1 cellular context compared by ENCODE assay signal in the genomic region with DNA sequence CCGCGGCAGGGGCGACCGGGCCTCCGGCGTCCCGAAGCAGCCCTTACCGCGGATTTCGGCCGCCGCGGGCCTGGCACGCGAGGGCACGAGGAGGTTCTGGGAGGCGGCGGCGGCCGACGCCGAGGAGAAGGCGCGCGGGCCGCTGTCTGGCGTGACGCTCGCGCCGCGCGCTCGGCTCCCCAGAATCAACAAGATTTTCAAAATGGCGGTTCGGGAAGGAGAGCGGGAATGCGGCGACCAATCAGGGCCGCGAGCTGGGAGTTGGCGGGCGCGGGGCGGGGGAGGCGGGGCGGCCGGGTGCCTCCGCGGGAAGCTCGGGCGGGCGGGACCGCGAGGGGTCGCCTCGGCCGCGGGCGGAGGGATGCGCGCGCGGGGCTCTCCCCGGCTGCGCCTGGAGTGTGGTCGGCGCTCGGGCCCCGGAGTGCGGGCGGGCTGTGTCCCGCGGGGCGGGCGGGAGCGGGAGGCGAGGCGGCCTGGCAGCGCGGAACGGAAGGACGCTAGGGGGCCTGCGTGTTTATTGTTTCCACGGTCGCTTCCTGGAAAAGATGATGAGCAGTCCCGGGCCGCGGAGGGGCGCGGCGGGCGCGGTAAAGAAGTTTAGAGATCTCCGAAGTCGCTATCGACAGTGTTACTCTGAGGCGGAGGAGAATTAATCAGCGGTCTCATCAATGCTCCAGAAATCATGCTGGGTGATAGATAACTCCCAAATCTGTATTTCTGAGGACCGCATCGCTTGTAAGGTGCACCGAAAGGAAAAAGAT.
A peak's percentile ranks its signal among the peaks of the same experiment; 100 is the strongest.
TF ChIP-seq lines count a peak whose summit lies in the region.

Gene DEK, minus strand, starts transcription at position 193 of the 761 bp plus-strand sequence. CDS start 543 bp downstream, outside the sequence.

TF ChIP-seq in HepG2, 621 proteins besides CTCF, POLR2A, EP300 and RAD21 (continued from another document and continues in another):
- TF ChIP-seq KIAA2018 (CRISPR knock-in tag; IDR thresholded peaks at IDR 0.05; ENCODE audit: borderline replicate concordance) (no peak), RFX1 (IDR thresholded peaks at IDR 0.05) (no peak), ZNF20 (CRISPR knock-in tag; IDR thresholded peaks at IDR 0.05) (no peak), ZNF205 (CRISPR knock-in tag; IDR thresholded peaks at IDR 0.05) (peak; percentile 62; the same call in 1 of the 2 replicates), ZMYM4 (CRISPR knock-in tag; IDR thresholded peaks at IDR 0.05) (peak; percentile 88), MTA3 (CRISPR knock-in tag; IDR thresholded peaks at IDR 0.05) (no peak), ZNF383 (CRISPR knock-in tag; IDR thresholded peaks at IDR 0.05; ENCODE audit: borderline replicate concordance) (no peak), HNRNPLL (IDR thresholded peaks at IDR 0.05; ENCODE audit: low read depth, low read length, poor library complexity, severe bottlenecking) (peak; percentile 36), ZNF530 (CRISPR knock-in tag; IDR thresholded peaks at IDR 0.05; ENCODE audit: low read depth) (no peak), POLR2AphosphoS2 (IDR thresholded peaks at IDR 0.05; ENCODE audit: low read depth, low read length) (no peak), FOXC1 (CRISPR knock-in tag; IDR thresholded peaks at IDR 0.05; ENCODE audit: borderline replicate concordance) (peak; percentile 94), ZNF343 (CRISPR knock-in tag; IDR thresholded peaks at IDR 0.05) (no peak), MTF2 (CRISPR knock-in tag; IDR thresholded peaks at IDR 0.05; ENCODE audit: borderline replicate concordance) (0 out of 2 replicates have a peak, but pooled peaks have one; percentile 53), IKZF5 (CRISPR knock-in tag; IDR thresholded peaks at IDR 0.05) (no peak), ZMYM3 (CRISPR knock-in tag; IDR thresholded peaks at IDR 0.05) (no peak), ZNF816 (CRISPR knock-in tag; IDR thresholded peaks at IDR 0.05; ENCODE audit: borderline replicate concordance) (0 out of 2 replicates have a peak, but pooled peaks have one; percentile 3), BORCS8-MEF2B (CRISPR knock-in tag; IDR thresholded peaks at IDR 0.05) (peak; percentile 76; the same call in 1 of the 2 replicates), FOXA1 (IDR thresholded peaks at IDR 0.05) (no peak), FOXA1 (CRISPR knock-in tag; IDR thresholded peaks at IDR 0.05) (peak; percentile 82), ZFP37 (CRISPR knock-in tag; IDR thresholded peaks at IDR 0.05; ENCODE audit: borderline replicate concordance) (no peak; the same call in 1 of the 2 replicates), GABPA (IDR thresholded peaks at IDR 0.05; ENCODE audit: low read depth, low read length) (0 out of 2 replicates have a peak, but pooled peaks have one; percentile 16), GABPA (CRISPR knock-in tag; IDR thresholded peaks at IDR 0.05; ENCODE audit: low read depth) (0 out of 2 replicates have a peak, but pooled peaks have one; percentile 33)
- TF ChIP-seq, protein P1, sequence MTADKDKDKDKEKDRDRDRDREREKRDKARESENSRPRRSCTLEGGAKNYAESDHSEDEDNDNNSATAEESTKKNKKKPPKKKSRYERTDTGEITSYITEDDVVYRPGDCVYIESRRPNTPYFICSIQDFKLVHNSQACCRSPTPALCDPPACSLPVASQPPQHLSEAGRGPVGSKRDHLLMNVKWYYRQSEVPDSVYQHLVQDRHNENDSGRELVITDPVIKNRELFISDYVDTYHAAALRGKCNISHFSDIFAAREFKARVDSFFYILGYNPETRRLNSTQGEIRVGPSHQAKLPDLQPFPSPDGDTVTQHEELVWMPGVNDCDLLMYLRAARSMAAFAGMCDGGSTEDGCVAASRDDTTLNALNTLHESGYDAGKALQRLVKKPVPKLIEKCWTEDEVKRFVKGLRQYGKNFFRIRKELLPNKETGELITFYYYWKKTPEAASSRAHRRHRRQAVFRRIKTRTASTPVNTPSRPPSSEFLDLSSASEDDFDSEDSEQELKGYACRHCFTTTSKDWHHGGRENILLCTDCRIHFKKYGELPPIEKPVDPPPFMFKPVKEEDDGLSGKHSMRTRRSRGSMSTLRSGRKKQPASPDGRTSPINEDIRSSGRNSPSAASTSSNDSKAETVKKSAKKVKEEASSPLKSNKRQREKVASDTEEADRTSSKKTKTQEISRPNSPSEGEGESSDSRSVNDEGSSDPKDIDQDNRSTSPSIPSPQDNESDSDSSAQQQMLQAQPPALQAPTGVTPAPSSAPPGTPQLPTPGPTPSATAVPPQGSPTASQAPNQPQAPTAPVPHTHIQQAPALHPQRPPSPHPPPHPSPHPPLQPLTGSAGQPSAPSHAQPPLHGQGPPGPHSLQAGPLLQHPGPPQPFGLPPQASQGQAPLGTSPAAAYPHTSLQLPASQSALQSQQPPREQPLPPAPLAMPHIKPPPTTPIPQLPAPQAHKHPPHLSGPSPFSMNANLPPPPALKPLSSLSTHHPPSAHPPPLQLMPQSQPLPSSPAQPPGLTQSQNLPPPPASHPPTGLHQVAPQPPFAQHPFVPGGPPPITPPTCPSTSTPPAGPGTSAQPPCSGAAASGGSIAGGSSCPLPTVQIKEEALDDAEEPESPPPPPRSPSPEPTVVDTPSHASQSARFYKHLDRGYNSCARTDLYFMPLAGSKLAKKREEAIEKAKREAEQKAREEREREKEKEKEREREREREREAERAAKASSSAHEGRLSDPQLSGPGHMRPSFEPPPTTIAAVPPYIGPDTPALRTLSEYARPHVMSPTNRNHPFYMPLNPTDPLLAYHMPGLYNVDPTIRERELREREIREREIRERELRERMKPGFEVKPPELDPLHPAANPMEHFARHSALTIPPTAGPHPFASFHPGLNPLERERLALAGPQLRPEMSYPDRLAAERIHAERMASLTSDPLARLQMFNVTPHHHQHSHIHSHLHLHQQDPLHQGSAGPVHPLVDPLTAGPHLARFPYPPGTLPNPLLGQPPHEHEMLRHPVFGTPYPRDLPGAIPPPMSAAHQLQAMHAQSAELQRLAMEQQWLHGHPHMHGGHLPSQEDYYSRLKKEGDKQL (CRISPR knock-in tag; IDR thresholded peaks at IDR 0.05; ENCODE audit: low read depth), result no peak
- TF ChIP-seq, protein P2, sequence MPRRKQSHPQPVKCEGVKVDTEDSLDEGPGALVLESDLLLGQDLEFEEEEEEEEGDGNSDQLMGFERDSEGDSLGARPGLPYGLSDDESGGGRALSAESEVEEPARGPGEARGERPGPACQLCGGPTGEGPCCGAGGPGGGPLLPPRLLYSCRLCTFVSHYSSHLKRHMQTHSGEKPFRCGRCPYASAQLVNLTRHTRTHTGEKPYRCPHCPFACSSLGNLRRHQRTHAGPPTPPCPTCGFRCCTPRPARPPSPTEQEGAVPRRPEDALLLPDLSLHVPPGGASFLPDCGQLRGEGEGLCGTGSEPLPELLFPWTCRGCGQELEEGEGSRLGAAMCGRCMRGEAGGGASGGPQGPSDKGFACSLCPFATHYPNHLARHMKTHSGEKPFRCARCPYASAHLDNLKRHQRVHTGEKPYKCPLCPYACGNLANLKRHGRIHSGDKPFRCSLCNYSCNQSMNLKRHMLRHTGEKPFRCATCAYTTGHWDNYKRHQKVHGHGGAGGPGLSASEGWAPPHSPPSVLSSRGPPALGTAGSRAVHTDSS (CRISPR knock-in tag; conservative IDR thresholded peaks at IDR 0.05), result no peak
- TF ChIP-seq, protein P3, sequence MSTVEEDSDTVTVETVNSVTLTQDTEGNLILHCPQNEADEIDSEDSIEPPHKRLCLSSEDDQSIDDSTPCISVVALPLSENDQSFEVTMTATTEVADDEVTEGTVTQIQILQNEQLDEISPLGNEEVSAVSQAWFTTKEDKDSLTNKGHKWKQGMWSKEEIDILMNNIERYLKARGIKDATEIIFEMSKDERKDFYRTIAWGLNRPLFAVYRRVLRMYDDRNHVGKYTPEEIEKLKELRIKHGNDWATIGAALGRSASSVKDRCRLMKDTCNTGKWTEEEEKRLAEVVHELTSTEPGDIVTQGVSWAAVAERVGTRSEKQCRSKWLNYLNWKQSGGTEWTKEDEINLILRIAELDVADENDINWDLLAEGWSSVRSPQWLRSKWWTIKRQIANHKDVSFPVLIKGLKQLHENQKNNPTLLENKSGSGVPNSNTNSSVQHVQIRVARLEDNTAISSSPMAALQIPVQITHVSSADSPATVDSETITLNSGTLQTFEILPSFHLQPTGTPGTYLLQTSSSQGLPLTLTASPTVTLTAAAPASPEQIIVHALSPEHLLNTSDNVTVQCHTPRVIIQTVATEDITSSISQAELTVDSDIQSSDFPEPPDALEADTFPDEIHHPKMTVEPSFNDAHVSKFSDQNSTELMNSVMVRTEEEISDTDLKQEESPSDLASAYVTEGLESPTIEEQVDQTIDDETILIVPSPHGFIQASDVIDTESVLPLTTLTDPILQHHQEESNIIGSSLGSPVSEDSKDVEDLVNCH (CRISPR knock-in tag; IDR thresholded peaks at IDR 0.05), result no peak
- TF ChIP-seq, protein P4, sequence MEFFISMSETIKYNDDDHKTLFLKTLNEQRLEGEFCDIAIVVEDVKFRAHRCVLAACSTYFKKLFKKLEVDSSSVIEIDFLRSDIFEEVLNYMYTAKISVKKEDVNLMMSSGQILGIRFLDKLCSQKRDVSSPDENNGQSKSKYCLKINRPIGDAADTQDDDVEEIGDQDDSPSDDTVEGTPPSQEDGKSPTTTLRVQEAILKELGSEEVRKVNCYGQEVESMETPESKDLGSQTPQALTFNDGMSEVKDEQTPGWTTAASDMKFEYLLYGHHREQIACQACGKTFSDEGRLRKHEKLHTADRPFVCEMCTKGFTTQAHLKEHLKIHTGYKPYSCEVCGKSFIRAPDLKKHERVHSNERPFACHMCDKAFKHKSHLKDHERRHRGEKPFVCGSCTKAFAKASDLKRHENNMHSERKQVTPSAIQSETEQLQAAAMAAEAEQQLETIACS (CRISPR knock-in tag; IDR thresholded peaks at IDR 0.05), result peak; percentile 70
- TF ChIP-seq, protein P5, sequence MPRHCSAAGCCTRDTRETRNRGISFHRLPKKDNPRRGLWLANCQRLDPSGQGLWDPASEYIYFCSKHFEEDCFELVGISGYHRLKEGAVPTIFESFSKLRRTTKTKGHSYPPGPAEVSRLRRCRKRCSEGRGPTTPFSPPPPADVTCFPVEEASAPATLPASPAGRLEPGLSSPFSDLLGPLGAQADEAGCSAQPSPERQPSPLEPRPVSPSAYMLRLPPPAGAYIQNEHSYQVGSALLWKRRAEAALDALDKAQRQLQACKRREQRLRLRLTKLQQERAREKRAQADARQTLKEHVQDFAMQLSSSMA (CRISPR knock-in tag; IDR thresholded peaks at IDR 0.05), result no peak
- TF ChIP-seq, protein P6, sequence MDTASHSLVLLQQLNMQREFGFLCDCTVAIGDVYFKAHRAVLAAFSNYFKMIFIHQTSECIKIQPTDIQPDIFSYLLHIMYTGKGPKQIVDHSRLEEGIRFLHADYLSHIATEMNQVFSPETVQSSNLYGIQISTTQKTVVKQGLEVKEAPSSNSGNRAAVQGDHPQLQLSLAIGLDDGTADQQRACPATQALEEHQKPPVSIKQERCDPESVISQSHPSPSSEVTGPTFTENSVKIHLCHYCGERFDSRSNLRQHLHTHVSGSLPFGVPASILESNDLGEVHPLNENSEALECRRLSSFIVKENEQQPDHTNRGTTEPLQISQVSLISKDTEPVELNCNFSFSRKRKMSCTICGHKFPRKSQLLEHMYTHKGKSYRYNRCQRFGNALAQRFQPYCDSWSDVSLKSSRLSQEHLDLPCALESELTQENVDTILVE (CRISPR knock-in tag; IDR thresholded peaks at IDR 0.05), result peak; percentile 76
